8 cellular contexts compared by ENCODE assay signal in genomic region chr2:152189622-152190495, GRCh38. TPM values are rescaled to one million over a fixed set of nuclear protein-coding genes. Genes with fewer than 3 reads are reported as not detected.
A peak's percentile ranks its signal among the peaks of the same experiment; 100 is the strongest.
DNase-seq lines count a peak whose midpoint lies in the region; ATAC-seq, FAIRE-seq and TF ChIP-seq lines count a peak whose summit lies in the region.

No MANE protein-coding gene starts in this region.

- H3K4me1 ChIP-seq in HepG2 (ENCODE audit: insufficient read depth, low read length) (peaks cover 18% of the 10 kb centered on the region; the same call in 1 of the 2 replicates), uterus (no peaks in the 10 kb centered on the region)

- CTCF ChIA-PET in CD4-positive, alpha-beta T cell (lab: Charles Lee): no interaction called here
- CTCF ChIA-PET in HepG2 (lab: Yijun Ruan, JAX; ENCODE audit: low intra/inter-chr PET ratio, low total read pairs): interaction anchor here (1.3 to 1.8 kb wide), 5 partner anchors 14 to 446 kb away, joined by 3 to 38 read pairs (median 3); partner anchors contain the start of gene STAM2

- peak; percentile 24 for TF ChIP-seq CTCF in CD4-positive, alpha-beta T cell (IDR thresholded peaks at IDR 0.05)
- peak; percentile 97 for TF ChIP-seq CTCF in chondrocyte (IDR thresholded peaks at IDR 0.05)
- peak; percentile 84 for TF ChIP-seq CTCF in HepG2 (CRISPR knock-in tag; IDR thresholded peaks at IDR 0.05)
- TF ChIP-seq CTCF in uterus (IDR thresholded peaks at IDR 0.05): peak; percentile 80 to 88 (median 84)

- peaks cover 4% of the 10 kb centered on the region for H3K4me1 Mint-ChIP-seq in CD4-positive, alpha-beta T cell (ENCODE audit: low read depth)
- H3K4me1 Mint-ChIP-seq in chondrocyte (ENCODE audit: low read depth): peaks cover 5% of the 10 kb centered on the region

- 17% methylated on average over 8 of the region's 8 CpGs for WGBS in HepG2 (ENCODE audit: low lambda C conversion rate)

- BruUV-seq in HepG2 (replicated peaks; lab: Mats Ljungman, UMichigan): no TSS peak

- no peaks in the 10 kb centered on the region for H3K79me2 ChIP-seq in HepG2 (ENCODE audit: insufficient read depth, low read length)

- intact Hi-C loops in CD4-positive, alpha-beta T cell (cut with DNase I, micrococcal nuclease): no loop called here
- intact Hi-C loops in HepG2 (cut with micrococcal nuclease; ENCODE audit: unreplicated experiment): loop anchor here (1.0 to 2.0 kb wide), 4 partner anchors 145 to 445 kb away; partner anchors contain the start of gene FMNL2
- intact Hi-C loops in uterus (cut with DNase I; ENCODE audit: low total_unique reads): no loop called here

- POLR2A ChIA-PET in CD4-positive, alpha-beta T cell (lab: Charles Lee): no interaction called here
- POLR2A ChIA-PET in HepG2 (lab: Yijun Ruan, JAX): no interaction called here

- no peak for ATAC-seq in CD4-positive, alpha-beta T cell (ENCODE audit: poor library complexity)
- ATAC-seq in GM18517 (IDR thresholded peaks at IDR 0.05; ENCODE audit: unreplicated experiment) (peak; percentile 84), HG03432 (IDR thresholded peaks at IDR 0.05; ENCODE audit: unreplicated experiment) (peak; percentile 90), HepG2 (peak; percentile 92)

- no peaks in the 10 kb centered on the region for H3K36me3 Mint-ChIP-seq in CD4-positive, alpha-beta T cell (ENCODE audit: low read depth)
- H3K36me3 Mint-ChIP-seq in chondrocyte (ENCODE audit: low read depth): peaks cover 2% of the 10 kb centered on the region

- no peak for DNase-seq in CD4-positive, alpha-beta T cell
- DNase-seq in NCI-H82 treated with DMSO at 0.1 percent for 48 hours (lab: John Stamatoyannopoulos, UW; ENCODE audit: unreplicated experiment) (peak; percentile 55), chondrocyte (ENCODE audit: low spot score) (no peak), HepG2 (ENCODE audit: low spot score) (peak; percentile 71), uterus (peak; percentile 28 to 53), hepatic stellate cell (ENCODE audit: low spot score) (no peak)

- no peak overlapping the region for H3K27ac Mint-ChIP-seq in CD4-positive, alpha-beta T cell
- no peak overlapping the region for H3K27ac Mint-ChIP-seq in chondrocyte (ENCODE audit: unreplicated experiment)

- H3K27ac ChIP-seq in CD4-positive, alpha-beta T cell (ENCODE audit: low read depth, low read length): no peak overlapping the region
- H3K27ac ChIP-seq in HepG2 (ENCODE audit: extremely low read length, insufficient read depth, low read length) (no peak overlapping the region), uterus (no peak overlapping the region)

- TF ChIP-seq EP300 in HepG2 (IDR thresholded peaks at IDR 0.05; ENCODE audit: low read depth in 2 of 2, low read length in 2 of 2): no peak
- no peak for TF ChIP-seq EP300 in HepG2 (CRISPR knock-in tag; IDR thresholded peaks at IDR 0.05; ENCODE audit: borderline replicate concordance)

- in situ Hi-C loops in HepG2 (cut with HindIII; ENCODE audit: extremely low pct_ligation_motif_present, low pct_unique_long_range_greater_than_20kb): loop anchor here (5.0 kb wide), 1 partner anchor 447 kb away; no protein-coding TSS in a partner anchor

- peak; percentile 47 for FAIRE-seq in HepG2 (lab: Jason Lieb, UNC)

- no peaks in the 10 kb centered on the region for H4K20me1 ChIP-seq in HepG2 (ENCODE audit: insufficient read depth, low read length)

- TF ChIP-seq POLR2A in HepG2 (IDR thresholded peaks at IDR 0.05; ENCODE audit: insufficient read depth in 1 of 2, low read depth in 2 of 2, low read length in 2 of 2) (no peak), uterus (IDR thresholded peaks at IDR 0.05) (no peak)

- H3K27me3 Mint-ChIP-seq in CD4-positive, alpha-beta T cell: peaks cover 38% of the 10 kb centered on the region
- H3K27me3 Mint-ChIP-seq in chondrocyte (ENCODE audit: low read depth): no peaks in the 10 kb centered on the region

- H3K9me3 ChIP-seq in CD4-positive, alpha-beta T cell (ENCODE audit: control insufficient read depth, low read length): no peaks in the 10 kb centered on the region
- H3K9me3 ChIP-seq in HepG2 (ENCODE audit: low read length) (no peaks in the 10 kb centered on the region), uterus (no peaks in the 10 kb centered on the region)

- H3K27me3 ChIP-seq in CD4-positive, alpha-beta T cell (ENCODE audit: control insufficient read depth, insufficient read depth, low read length): peaks cover 4% of the 10 kb centered on the region
- H3K27me3 ChIP-seq in HepG2 (ENCODE audit: control insufficient read depth in 1 of 2, insufficient read depth in 2 of 2, low read length in 2 of 2): 0 out of 5 replicates have a peak, but pooled peaks cover 0 to 2% of the 10 kb centered on the region in 2 experiments
- H3K27me3 ChIP-seq in uterus: no peaks in the 10 kb centered on the region

- TF ChIP-seq RAD21 in HepG2 (CRISPR knock-in tag; IDR thresholded peaks at IDR 0.05): peak; percentile 88

- H3K9me3 Mint-ChIP-seq in CD4-positive, alpha-beta T cell: no peaks in the 10 kb centered on the region
- peaks cover 2% of the 10 kb centered on the region for H3K9me3 Mint-ChIP-seq in chondrocyte (ENCODE audit: low read depth)

- no peak overlapping the region for H3K9ac ChIP-seq in HepG2 (ENCODE audit: insufficient read depth, low read depth, low read length)

- no peak overlapping the region for H2AFZ ChIP-seq in HepG2 (ENCODE audit: low read length)

- no peak overlapping the region for H3K4me2 ChIP-seq in HepG2 (ENCODE audit: low read depth, low read length)

- H3K36me3 ChIP-seq in HepG2 (replicated peaks in 1 of 2; ENCODE audit: control insufficient read depth in 1 of 2, insufficient read depth in 2 of 2, low read length in 2 of 2) (no peaks in the 10 kb centered on the region), uterus (no peaks in the 10 kb centered on the region)

- H3K4me3 ChIP-seq in HepG2 (replicated peaks in 1 of 3; ENCODE audit: insufficient read depth in 1 of 3, low read depth in 2 of 3, low read length in 3 of 3): no peak overlapping the region
- H3K4me3 ChIP-seq in uterus: no peak overlapping the region

- H3K4me3 Mint-ChIP-seq in CD4-positive, alpha-beta T cell: no peak overlapping the region
- no peak overlapping the region for H3K4me3 Mint-ChIP-seq in chondrocyte (ENCODE audit: unreplicated experiment)

TF ChIP-seq in HepG2, 621 proteins besides CTCF, POLR2A, EP300 and RAD21 (continues in another document):
- TF ChIP-seq SRF (IDR thresholded peaks at IDR 0.05; ENCODE audit: low read depth, low read length) (peak; percentile 95), KLF16 (CRISPR knock-in tag; IDR thresholded peaks at IDR 0.05) (peak in 1 of 2 experiments; percentile 54; a peak in 1 of 4 replicates), CEBPG (CRISPR knock-in tag; IDR thresholded peaks at IDR 0.05) (peak; percentile 34; the same call in 1 of the 2 replicates), THAP11 (CRISPR knock-in tag; IDR thresholded peaks at IDR 0.05) (0 out of 2 replicates have a peak, but pooled peaks have one; percentile 44), ARID3A (IDR thresholded peaks at IDR 0.05; ENCODE audit: low read depth, low read length) (peak; percentile 51; the same call in 1 of the 2 replicates), ZNF331 (CRISPR knock-in tag; IDR thresholded peaks at IDR 0.05) (0 out of 2 replicates have a peak, but pooled peaks have one; percentile 35)

RNA-seq across cellular contexts. Expression of gene STAM2, which starts 14.3 kb away (rescaled TPM):
- total RNA-seq in CD4-positive, alpha-beta T cell: 1 to 10 TPM; 4.1 to 4.9 TPM
- total RNA-seq in chondrocyte (33.5 to 34.8 TPM (median 34.7 TPM) in 3 replicates), HepG2 (2016; rRNA removed; fragmentation: Illumina TruSeq; extraction: Trizol) (24.1 and 29.2 TPM in 2 replicates), uterus (10 to 100 TPM; 30.0 to 83.0 (median 55.4) TPM)
- total RNA-seq in HepG2 (2016; cell fraction: cytosol; rRNA removed; fragmentation: Illumina TruSeq; extraction: Trizol; ENCODE audit: low read depth): 9.6 and 10.8 TPM in 2 replicates
- total RNA-seq in HepG2 (2016; cell fraction: insoluble cytoplasmic fraction; rRNA removed; fragmentation: Illumina TruSeq; extraction: Trizol): 23.1 and 32.1 TPM in 2 replicates
- 10.5 and 11.3 TPM in 2 replicates for total RNA-seq in HepG2 (2016; cell fraction: membrane; rRNA removed; fragmentation: Illumina TruSeq; extraction: Trizol)
- 20.7 and 24.7 TPM in 2 replicates for total RNA-seq in HepG2 (2016; cell fraction: nucleus; rRNA removed; fragmentation: Illumina TruSeq; extraction: Trizol)
- polyA plus RNA-seq in HepG2 (2011; rRNA removed): 12.6 and 14.7 TPM in 2 replicates
- polyA plus RNA-seq in HepG2 (2011; cell fraction: cytosol; rRNA removed): 4.3 and 6.5 TPM in 2 replicates
- polyA plus RNA-seq in HepG2 (2011; cell fraction: nucleus; rRNA removed): 12.5 and 14.1 TPM in 2 replicates
- polyA plus RNA-seq in HepG2 (2012): 8.5 and 10.2 TPM in 2 replicates
- polyA plus RNA-seq in HepG2 (2016; cell fraction: cytosol; fragmentation: Illumina TruSeq; extraction: Trizol; ENCODE audit: low read depth): 1.3 and 1.4 TPM in 2 replicates
- 16.8 and 16.9 TPM in 2 replicates for polyA plus RNA-seq in HepG2 (2016; cell fraction: insoluble cytoplasmic fraction; fragmentation: Illumina TruSeq; extraction: Trizol; ENCODE audit: low read depth)
- 1.7 and 1.9 TPM in 2 replicates for polyA plus RNA-seq in HepG2 (2016; cell fraction: membrane; fragmentation: Illumina TruSeq; extraction: Trizol; ENCODE audit: low read depth)
- polyA plus RNA-seq in HepG2 (2016; cell fraction: nucleus; fragmentation: Illumina TruSeq; extraction: Trizol; ENCODE audit: insufficient read depth, low read depth): 18.3 and 23.4 TPM in 2 replicates
- 11.8 and 17.5 TPM in 2 replicates for polyA minus RNA-seq in HepG2 (2011; rRNA and poly(A)+ RNA removed; ENCODE audit: low replicate concordance)
- polyA minus RNA-seq in HepG2 (2011; cell fraction: cytosol; rRNA and poly(A)+ RNA removed): 16.4 and 23.1 TPM in 2 replicates
- polyA minus RNA-seq in HepG2 (2011; cell fraction: nucleus; rRNA and poly(A)+ RNA removed): 34.6 and 39.1 TPM in 2 replicates

Comparison
In these comparisons a context has a peak if more than half of its experiments do, and no peak if none do; other contexts are left out.
1. DNase-seq: peak in NCI-H82 treated with DMSO at 0.1 percent for 48 hours (single experiment), HepG2 (single experiment) and uterus (2 of 2); none in CD4-positive, alpha-beta T cell (0 of 10), chondrocyte (single experiment) and hepatic stellate cell (single experiment).
2. CTCF ChIP-seq: peak in every context shown above with its lines; median percentile 97 in chondrocyte; 84 in HepG2; 84 in uterus; 24 in CD4-positive, alpha-beta T cell.